ENCODE assay signal across 24 cellular contexts in the genomic region with DNA sequence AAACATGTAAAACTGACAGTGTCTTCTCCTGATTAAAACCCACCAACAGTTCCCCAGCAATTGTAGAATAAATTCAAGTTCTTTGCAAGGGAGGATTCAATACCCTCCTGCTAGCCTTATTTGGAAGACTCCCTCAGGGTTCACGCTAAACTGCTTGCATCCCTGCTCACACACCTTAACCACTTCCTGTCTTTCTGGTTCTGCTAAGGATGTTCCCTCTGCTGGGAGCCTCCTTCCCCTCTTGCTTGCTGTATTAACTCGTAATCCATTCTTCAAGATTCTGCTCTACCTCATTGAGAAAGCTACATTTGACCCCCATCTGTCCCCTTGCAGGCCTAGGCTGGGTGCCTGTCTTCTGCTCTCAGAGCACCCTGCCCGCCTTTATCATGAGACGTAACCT. TPM values are rescaled to one million over a fixed set of nuclear protein-coding genes. Genes with fewer than 3 reads are reported as not detected.
DNase-seq lines count a peak whose midpoint lies in the region; ATAC-seq, FAIRE-seq and TF ChIP-seq lines count a peak whose summit lies in the region.
"Had no signal": no experiment of that assay in that cellular context is flagged by ENCODE, and none has a peak within 500 bp of the region (broad histone marks: within the 10 kb centered on the region; RNA-seq: fewer than 3 reads in every experiment).

No MANE protein-coding gene starts in this region.

- H4K8ac ChIP-seq in H1 (ENCODE audit: extremely low read depth, insufficient read depth, low read length), result no peak overlapping the region

- no peaks in the 10 kb centered on the region for H3K79me1 ChIP-seq in H1 (ENCODE audit: low read depth, low read length)

- TF ChIP-seq CTCF in H1 (IDR thresholded peaks at IDR 0.05; ENCODE audit: control extremely low read depth in 1 of 3, insufficient read depth in 1 of 3, low read depth in 1 of 3, low read length in 3 of 3) (no peak), keratinocyte (optimal IDR thresholded peaks at IDR 0.05 in 1 of 3, IDR thresholded peaks at IDR 0.05 in 1 of 3, conservative IDR thresholded peaks at IDR 0.05 in 1 of 3; ENCODE audit: extremely low read depth in 1 of 3, insufficient read depth in 2 of 3, low read length in 3 of 3) (no peak)

- H4K20me1 ChIP-seq in H1 (replicated peaks in 1 of 2; ENCODE audit: control insufficient read depth in 1 of 2, insufficient read depth in 2 of 2, low read length in 2 of 2) (peaks cover under 1 to 4% of the 10 kb centered on the region in 2 experiments), keratinocyte (ENCODE audit: control insufficient read depth, extremely low read depth, insufficient read depth, low read length) (no peaks in the 10 kb centered on the region)
- H4K20me1 ChIP-seq: BLaER1 had no signal

- no peak for DNase-seq in left ventricle myocardium superior
- no peak for DNase-seq in Right ventricle myocardium inferior (ENCODE audit: missing footprints)
- DNase-seq in H1 (ENCODE audit: low read depth in 1 of 2, low spot score in 2 of 2), result no peak
- no peak for DNase-seq in keratinocyte (ENCODE audit: low read depth, low spot score)
- peak; percentile 51 for DNase-seq in ureter (ENCODE audit: low spot score)
- no peak for DNase-seq in activated CD8-positive, alpha-beta memory T cell treated with anti-CD3 and anti-CD28 coated beads for 24 hours
- no peak for DNase-seq in activated CD4-positive, alpha-beta T cell treated with anti-CD3 and anti-CD28 coated beads for 1 hour
- DNase-seq: CD8-positive, alpha-beta T cell; DMS79 treated with DMSO at 0.1 percent for 48 hours; GF-D8; GOT3; NCI-H1417 treated with DMSO at 0.1 percent for 48 hours; NCI-H1930; NCI-H2171 treated with DMSO at 0.1 percent for 48 hours; NCI-H748 treated with DMSO at 0.1 percent for 48 hours had no signal

- H2AFZ ChIP-seq in H1 (ENCODE audit: low read length) (peak overlapping the region; percentile 65), keratinocyte (ENCODE audit: control insufficient read depth, low read length) (peak overlapping the region; percentile 55)

- H2BK15ac ChIP-seq in H1 (ENCODE audit: low read length), result no peak overlapping the region

- H3K4me3 ChIP-seq in H1 (ENCODE audit: extremely low read depth in 1 of 4, insufficient read depth in 2 of 4, low read depth in 3 of 4, low read length in 4 of 4), result peak overlapping the region in 1 of 4 experiments; percentile 72; a peak in 1 of 8 replicates
- peak overlapping the region in 1 of 3 experiments; percentile 58 for H3K4me3 ChIP-seq in keratinocyte (ENCODE audit: control insufficient read depth in 2 of 3, extremely low read depth in 1 of 3, insufficient read depth in 2 of 3, low read depth in 1 of 3, low read length in 3 of 3)
- H3K4me3 ChIP-seq: BLaER1 had no signal

- no peak overlapping the region for H2BK20ac ChIP-seq in H1 (ENCODE audit: low read length)

- no peak overlapping the region for H3K27ac ChIP-seq in H1 (ENCODE audit: low read depth, low read length)
- H3K27ac ChIP-seq in keratinocyte (ENCODE audit: control insufficient read depth, insufficient read depth, low read length), result no peak overlapping the region
- H3K27ac ChIP-seq: BLaER1 had no signal

- peak; percentile 33 for ATAC-seq in left ventricle myocardium superior
- no peak for ATAC-seq in Right ventricle myocardium inferior
- no peak for ATAC-seq in GM21786 (IDR thresholded peaks at IDR 0.05; ENCODE audit: unreplicated experiment)
- ATAC-seq: CD8-positive, alpha-beta T cell had no signal

- TF ChIP-seq POLR2A in H1 (IDR thresholded peaks at IDR 0.05; ENCODE audit: control extremely low read depth in 1 of 2, low read depth in 2 of 2, low read length in 2 of 2), result no peak

- CTCF ChIA-PET in H1 (lab: Charles Lee; ENCODE audit: partially characterized antibody), result interaction anchor here (1.0 to 1.9 kb wide), 6 partner anchors 12 to 508 kb away, joined by 3 to 6 read pairs (median 4); no protein-coding TSS in a partner anchor

- H3K18ac ChIP-seq in H1 (ENCODE audit: extremely low read depth, low read length), result no peak overlapping the region

- no peaks in the 10 kb centered on the region for H3K79me2 ChIP-seq in H1 (ENCODE audit: control insufficient read depth in 1 of 2, insufficient read depth in 2 of 2, low read length in 2 of 2)
- no peaks in the 10 kb centered on the region for H3K79me2 ChIP-seq in keratinocyte (ENCODE audit: control insufficient read depth, insufficient read depth, low read length)

- WGBS in H1 (ENCODE audit: extremely low coverage in 1 of 2, insufficient coverage in 1 of 2, insufficient read length in 1 of 2, insufficient replicate concordance in 2 of 2, low coverage in 1 of 2, low lambda C conversion rate in 2 of 2, missing lambda C conversion rate in 1 of 2), 2 experiments, result 47% methylated on average over 4 of the region's 4 CpGs; no CpG with 5 or more reads in 1 of the 2 experiments

- H2BK5ac ChIP-seq in H1 (ENCODE audit: low read depth, low read length), result no peak overlapping the region

- peak overlapping the region; percentile 68 to 69; a peak in 2 of 4 replicates for H3K4me2 ChIP-seq in H1 (ENCODE audit: insufficient read depth in 1 of 2, low read depth in 2 of 2, low read length in 2 of 2)
- H3K4me2 ChIP-seq in keratinocyte (ENCODE audit: control insufficient read depth, extremely low read depth, insufficient read depth, low read depth, low read length), result peak overlapping the region; percentile 62
- H3K4me2 ChIP-seq: BLaER1 had no signal

- H3K4me1 ChIP-seq in H1 (replicated peaks in 1 of 4; ENCODE audit: control insufficient read depth in 3 of 4, insufficient read depth in 4 of 4, low read length in 3 of 4) (peaks cover 5 to 19% (median 9%) of the 10 kb centered on the region in 4 experiments), keratinocyte (ENCODE audit: control insufficient read depth, extremely low read depth, insufficient read depth, low read length) (peaks cover 26% of the 10 kb centered on the region)

- H3K9me3 ChIP-seq in H1 (ENCODE audit: insufficient read depth in 2 of 2, low read depth in 1 of 2, low read length in 1 of 2) (no peaks in the 10 kb centered on the region), keratinocyte (ENCODE audit: control insufficient read depth, low read depth, low read length) (no peaks in the 10 kb centered on the region)

- H2BK12ac ChIP-seq in H1 (ENCODE audit: low read depth, low read length), result 0 out of 2 replicates have a peak overlapping the region, but pooled peaks have one; percentile 42

- H4K91ac ChIP-seq in H1 (replicated peaks; ENCODE audit: insufficient read length, low read length), result no peak overlapping the region

- no peaks in the 10 kb centered on the region for H3K9me1 ChIP-seq in keratinocyte (ENCODE audit: control insufficient read depth, extremely low read depth, insufficient read depth, low read length)

- H3K56ac ChIP-seq in H1 (replicated peaks; ENCODE audit: insufficient read length, low read depth, low read length), result no peak overlapping the region

- H2AK5ac ChIP-seq in H1 (ENCODE audit: low read depth, low read length), result 0 out of 2 replicates have a peak overlapping the region, but pooled peaks have one; percentile 25

- no peak for TF ChIP-seq EP300 in H1 (IDR thresholded peaks at IDR 0.05; ENCODE audit: borderline replicate concordance in 1 of 2, low read depth in 2 of 2, low read length in 2 of 2)

- H3K27me3 ChIP-seq in H1 (replicated peaks in 1 of 4; ENCODE audit: control insufficient read depth in 3 of 4, extremely low read depth in 1 of 4, insufficient read depth in 3 of 4, low read length in 3 of 4) (peaks cover 19 to 44% (median 37%) of the 10 kb centered on the region in 4 experiments), keratinocyte (ENCODE audit: control insufficient read depth, extremely low read depth, insufficient read depth, low read length) (peaks cover 4% of the 10 kb centered on the region)

- H3K23ac ChIP-seq in H1 (ENCODE audit: insufficient read length), result no peak overlapping the region

- dilution Hi-C loops in keratinocyte (cut with MboI; ENCODE audit: extremely low pct_ligation_motif_present, low sequenced_read_pairs), result no loop called here

- H3K14ac ChIP-seq in H1 (ENCODE audit: insufficient read length), result no peak overlapping the region

- H3K36me3 ChIP-seq in H1 (ENCODE audit: control insufficient read depth in 2 of 4, insufficient read depth in 4 of 4, low read length in 3 of 4) (no peaks in the 10 kb centered on the region), keratinocyte (ENCODE audit: control insufficient read depth in 2 of 2, extremely low read depth in 1 of 2, insufficient read depth in 2 of 2, low read length in 2 of 2) (no peaks in the 10 kb centered on the region)
- H3K36me3 ChIP-seq: BLaER1 had no signal

- no peak for TF ChIP-seq RAD21 in H1 (IDR thresholded peaks at IDR 0.05 in 1 of 2, conservative IDR thresholded peaks at IDR 0.05 in 1 of 2; ENCODE audit: low read depth in 2 of 2, low read length in 2 of 2)

- H3K23me2 ChIP-seq in H1 (ENCODE audit: low read depth, low read length), result peaks cover 7% of the 10 kb centered on the region; the same call in 1 of the 2 replicates

- H4K5ac ChIP-seq in H1 (ENCODE audit: insufficient read length, low read depth, low read length), result no peak overlapping the region

- peak; percentile 42 for FAIRE-seq in H1 (lab: Jason Lieb, UNC)
- peak; percentile 96 for FAIRE-seq in keratinocyte (lab: Jason Lieb, UNC)
- FAIRE-seq: D721Med, GM12891, GM18507 had no signal

- POLR2A ChIA-PET in H1 (lab: Charles Lee; ENCODE audit: partially characterized antibody), result no interaction called here

- no peak overlapping the region for H3K9ac ChIP-seq in H1 (replicated peaks in 1 of 4; ENCODE audit: extremely low read depth in 1 of 4, low read depth in 3 of 4, low read length in 3 of 4)
- no peak overlapping the region for H3K9ac ChIP-seq in keratinocyte (ENCODE audit: control insufficient read depth, extremely low read depth, insufficient read depth, low read length)
- H3K9ac ChIP-seq: BLaER1 had no signal

- H3K4ac ChIP-seq in H1 (replicated peaks; ENCODE audit: insufficient read length, low read depth, low read length), result no peak overlapping the region

- no peak overlapping the region for H2BK120ac ChIP-seq in H1 (replicated peaks; ENCODE audit: low read depth, low read length)

- intact Hi-C loops in left ventricle myocardium superior (cut with micrococcal nuclease), result no loop called here
- intact Hi-C loops in Right ventricle myocardium inferior (cut with DNase I), result no loop called here

RNA-seq across cellular contexts. Expression of a gene that starts 2.3 kb away (rescaled TPM):
- total RNA-seq in left ventricle myocardium superior, result 0.59 TPM
- 0.46 TPM for total RNA-seq in Right ventricle myocardium inferior
- 2.7 and 2.9 TPM in 2 replicates for total RNA-seq in H1 (2021; fragmentation: NEBNext Ultra II Directional; extraction: Animal tissue kit (Norgen Biotek cat#: 25700))
- polyA plus RNA-seq in H1 (2011; rRNA removed), result 3.1 and 4.8 TPM in 2 replicates
- polyA plus RNA-seq in H1 (2011; cell fraction: cytosol; rRNA removed), result 3.1 TPM
- polyA plus RNA-seq in H1 (2011; cell fraction: nucleus; rRNA removed), result 2.3 TPM
- polyA plus RNA-seq in H1 (2012, experiment 1 of 2), result 2.8 to 4.9 TPM (median 3.6 TPM) in 4 replicates
- 3.5 TPM for polyA plus RNA-seq in H1 (2012, experiment 2 of 2)
- polyA plus RNA-seq in H1 (2013, experiment 1 of 2), result 2.3 TPM
- polyA plus RNA-seq in H1 (2013, experiment 2 of 2), result 2.1 TPM
- 3.9 and 5.4 TPM in 2 replicates for polyA minus RNA-seq in H1 (2011; rRNA and poly(A)+ RNA removed)
- polyA minus RNA-seq in H1 (2011; cell fraction: cytosol; rRNA and poly(A)+ RNA removed), result 2.7 TPM
- 6.8 TPM for polyA minus RNA-seq in H1 (2011; cell fraction: nucleus; rRNA and poly(A)+ RNA removed)
- 1.2 to 2.2 TPM (median 1.3 TPM) in 3 replicates for polyA plus RNA-seq in keratinocyte
- 0.26 TPM for polyA plus RNA-seq in keratinocyte (2011; ENCODE audit: low read depth)
- 0.61 and 1.3 TPM in 2 replicates for polyA plus RNA-seq in keratinocyte (2011; cell fraction: cytosol; rRNA removed)
- polyA plus RNA-seq in keratinocyte (2011; cell fraction: nucleus; rRNA removed), result 0.97 and 1.1 TPM in 2 replicates
- polyA plus RNA-seq in keratinocyte (2012; ENCODE audit: low replicate concordance), result 0.54 and 1.1 TPM in 2 replicates
- polyA minus RNA-seq in keratinocyte, result 0.75 to 4.0 TPM (median 1.1 TPM) in 3 replicates
- polyA minus RNA-seq in keratinocyte (2011; cell fraction: cytosol; rRNA and poly(A)+ RNA removed), result 1.2 TPM
- 1.2 and 1.3 TPM in 2 replicates for polyA minus RNA-seq in keratinocyte (2011; cell fraction: nucleus; rRNA and poly(A)+ RNA removed)
- 5.4 TPM for total RNA-seq in ureter
- total RNA-seq: A172; CD8-positive, alpha-beta T cell; HT-29; NCI-H460 had no signal
- polyA plus RNA-seq: IgD-negative memory B cell had no signal
